ENCODE assay signal across 31 cellular contexts in genomic region chr3:39068556-39068955, GRCh38. TPM values are rescaled to one million over a fixed set of nuclear protein-coding genes. Genes with fewer than 3 reads are reported as not detected.
"Had no signal": no experiment of that assay in that cellular context is flagged by ENCODE, and none has a peak within 500 bp of the region (broad histone marks: within the 10 kb centered on the region; RNA-seq: fewer than 3 reads in every experiment).

No MANE protein-coding gene starts in this region.

- H3K9me3 ChIP-seq: body of pancreas, esophagus muscularis mucosa, gastroesophageal sphincter, heart left ventricle had no signal

- H3K4me1 ChIP-seq: body of pancreas, gastroesophageal sphincter had no signal

- ATAC-seq: activated CD4-positive, CD25-positive, alpha-beta regulatory T cell treated with anti-CD3 and anti-CD28 coated beads, Interleukin-2, amount 50 U/mL, for 24 hours; activated CD8-positive, alpha-beta T cell treated with anti-CD3 and anti-CD28 coated beads for 36 hours; activated T-cell treated with anti-CD3 and anti-CD28 coated beads, Interleukin-2, amount 50 U/mL, for 4 hours; activated T-helper 17 cell treated with anti-CD3 and anti-CD28 coated beads, Interleukin-2, amount 50 U/mL, for 72 hours; body of pancreas; effector memory CD8-positive, alpha-beta T cell; foreskin keratinocyte; gastroesophageal sphincter; heart left ventricle; T-helper 17 cell had no signal

- FAIRE-seq: colon had no signal

- H3K27me3 ChIP-seq: body of pancreas, esophagus muscularis mucosa, foreskin keratinocyte, gastroesophageal sphincter, heart left ventricle had no signal

- H3K4me3 ChIP-seq: body of pancreas, esophagus muscularis mucosa, gastroesophageal sphincter, heart left ventricle had no signal

- DNase-seq: activated B cell treated with CpG ODN at 0.5 μM for 24 hours; activated CD4-positive, alpha-beta T cell treated with anti-CD3 and anti-CD28 coated beads for 48 hours; activated CD4-positive, alpha-beta T cell treated with anti-CD3 and anti-CD28 coated beads, Interleukin-2, amount 50 U/mL, for 1 hour; activated CD4-positive, alpha-beta T cell treated with anti-CD3 and anti-CD28 coated beads, Interleukin-2, amount 50 U/mL, for 48 hours; activated CD8-positive, alpha-beta memory T cell treated with anti-CD3 and anti-CD28 coated beads for 24 hours; activated CD8-positive, alpha-beta T cell treated with anti-CD3 and anti-CD28 coated beads for 36 hours; activated effector memory CD4-positive, alpha-beta T cell treated with Interleukin-2 at 50 U/mL for 16 hours; activated gamma-delta T cell treated with Interleukin-2 at 50 U/mL for 16 hours; activated naive CD4-positive, alpha-beta T cell treated with anti-CD3 and anti-CD28 coated beads, Interleukin-2, amount 50 U/mL, for 16 hours; activated naive CD4-positive, alpha-beta T cell treated with Interleukin-2 at 50 U/mL for 16 hours; activated T-cell treated with anti-CD3 and anti-CD28 coated beads, Interleukin-2, amount 50 U/mL, for 4 hours; amniotic stem cell; aorta; body of pancreas; caudate nucleus; cortex of kidney; dermis blood vessel endothelial cell; effector CD4-positive, alpha-beta T cell; effector memory CD8-positive, alpha-beta T cell; erythroblast; foreskin keratinocyte; heart left ventricle; T-helper 1 cell; T-helper 17 cell; T1000; WERI-Rb-1 had no signal

- H3K27ac ChIP-seq: body of pancreas, esophagus muscularis mucosa, foreskin keratinocyte, gastroesophageal sphincter, heart left ventricle, WERI-Rb-1 had no signal

RNA-seq across cellular contexts. Expression of gene SCN11A, which starts 16.8 kb away (rescaled TPM):
- total RNA-seq: activated CD8-positive, alpha-beta T cell treated with anti-CD3 and anti-CD28 coated beads for 36 hours; activated T-cell treated with anti-CD3 and anti-CD28 coated beads, Interleukin-2, amount 50 U/mL, for 4 hours; foreskin keratinocyte had no signal
- polyA plus RNA-seq: aorta, foreskin keratinocyte had no signal
